1 cellular context compared by ENCODE assay signal in the genomic region with DNA sequence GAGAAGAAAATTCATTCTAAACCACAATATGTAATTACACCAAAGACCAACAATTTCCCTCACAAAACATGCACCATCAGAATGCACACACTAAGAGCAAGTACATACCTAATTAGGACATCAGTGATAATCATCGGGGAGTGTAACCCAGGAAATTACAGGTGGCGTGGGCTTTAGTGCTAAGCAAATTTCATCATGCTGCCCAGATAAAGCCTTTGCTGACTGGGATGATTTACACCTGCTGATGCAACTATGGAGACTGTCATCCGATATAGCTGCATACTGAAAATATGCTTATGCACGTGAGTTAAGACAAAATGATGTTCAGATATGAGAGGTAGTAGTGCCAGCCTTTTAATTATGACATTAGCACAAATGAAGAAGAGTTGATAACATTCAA.
A peak's percentile ranks its signal among the peaks of the same experiment; 100 is the strongest.
TF ChIP-seq lines count a peak whose summit lies in the region.

No MANE protein-coding gene starts in this region.

TF ChIP-seq in K562, 482 proteins besides CTCF, POLR2A, EP300 and RAD21 (continued from another document and continues in another):
- peak; percentile 16; the same call in 1 of the 2 replicates for TF ChIP-seq MGA (IDR thresholded peaks at IDR 0.05)
- peak; percentile 54; the same call in 1 of the 2 replicates for TF ChIP-seq SMARCA4 (IDR thresholded peaks at IDR 0.05)
- no peak; the same call in 1 of the 2 replicates for TF ChIP-seq SMARCE1 (IDR thresholded peaks at IDR 0.05)
- no peak for TF ChIP-seq SP2 (IDR thresholded peaks at IDR 0.05; ENCODE audit: extremely low read depth, low read depth, low read length, poor library complexity, severe bottlenecking)
- peak in 1 of 2 experiments; percentile 94; a peak in 2 of 4 replicates for TF ChIP-seq SRF (CRISPR knock-in tag; IDR thresholded peaks at IDR 0.05)
- TF ChIP-seq, protein P1, sequence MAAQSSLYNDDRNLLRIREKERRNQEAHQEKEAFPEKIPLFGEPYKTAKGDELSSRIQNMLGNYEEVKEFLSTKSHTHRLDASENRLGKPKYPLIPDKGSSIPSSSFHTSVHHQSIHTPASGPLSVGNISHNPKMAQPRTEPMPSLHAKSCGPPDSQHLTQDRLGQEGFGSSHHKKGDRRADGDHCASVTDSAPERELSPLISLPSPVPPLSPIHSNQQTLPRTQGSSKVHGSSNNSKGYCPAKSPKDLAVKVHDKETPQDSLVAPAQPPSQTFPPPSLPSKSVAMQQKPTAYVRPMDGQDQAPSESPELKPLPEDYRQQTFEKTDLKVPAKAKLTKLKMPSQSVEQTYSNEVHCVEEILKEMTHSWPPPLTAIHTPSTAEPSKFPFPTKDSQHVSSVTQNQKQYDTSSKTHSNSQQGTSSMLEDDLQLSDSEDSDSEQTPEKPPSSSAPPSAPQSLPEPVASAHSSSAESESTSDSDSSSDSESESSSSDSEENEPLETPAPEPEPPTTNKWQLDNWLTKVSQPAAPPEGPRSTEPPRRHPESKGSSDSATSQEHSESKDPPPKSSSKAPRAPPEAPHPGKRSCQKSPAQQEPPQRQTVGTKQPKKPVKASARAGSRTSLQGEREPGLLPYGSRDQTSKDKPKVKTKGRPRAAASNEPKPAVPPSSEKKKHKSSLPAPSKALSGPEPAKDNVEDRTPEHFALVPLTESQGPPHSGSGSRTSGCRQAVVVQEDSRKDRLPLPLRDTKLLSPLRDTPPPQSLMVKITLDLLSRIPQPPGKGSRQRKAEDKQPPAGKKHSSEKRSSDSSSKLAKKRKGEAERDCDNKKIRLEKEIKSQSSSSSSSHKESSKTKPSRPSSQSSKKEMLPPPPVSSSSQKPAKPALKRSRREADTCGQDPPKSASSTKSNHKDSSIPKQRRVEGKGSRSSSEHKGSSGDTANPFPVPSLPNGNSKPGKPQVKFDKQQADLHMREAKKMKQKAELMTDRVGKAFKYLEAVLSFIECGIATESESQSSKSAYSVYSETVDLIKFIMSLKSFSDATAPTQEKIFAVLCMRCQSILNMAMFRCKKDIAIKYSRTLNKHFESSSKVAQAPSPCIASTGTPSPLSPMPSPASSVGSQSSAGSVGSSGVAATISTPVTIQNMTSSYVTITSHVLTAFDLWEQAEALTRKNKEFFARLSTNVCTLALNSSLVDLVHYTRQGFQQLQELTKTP (IDR thresholded peaks at IDR 0.05; ENCODE audit: low read depth in 1 of 2, partially characterized antibody in 2 of 2): no peak
- no peak for TF ChIP-seq BDP1 (IDR thresholded peaks at IDR 0.05; ENCODE audit: insufficient read depth, insufficient read length)
- TF ChIP-seq ZNF431 (CRISPR knock-in tag; IDR thresholded peaks at IDR 0.05): no peak
- TF ChIP-seq ZSCAN32 (CRISPR knock-in tag; IDR thresholded peaks at IDR 0.05): no peak
- TF ChIP-seq NFATC3 (IDR thresholded peaks at IDR 0.05): no peak
- TF ChIP-seq POLR2AphosphoS5 (IDR thresholded peaks at IDR 0.05; ENCODE audit: control insufficient read depth, insufficient read depth, low read depth, low read length): no peak
- no peak for TF ChIP-seq POU5F1 (IDR thresholded peaks at IDR 0.05; ENCODE audit: borderline replicate concordance, low read depth, low read length, partially characterized antibody)
- TF ChIP-seq NBN (IDR thresholded peaks at IDR 0.05; ENCODE audit: low read depth): no peak
- no peak for TF ChIP-seq PTBP1 (IDR thresholded peaks at IDR 0.05; ENCODE audit: low read depth, low read length)
- no peak for TF ChIP-seq TAF15 (IDR thresholded peaks at IDR 0.05; ENCODE audit: low read depth, low read length)
- no peak for TF ChIP-seq SRSF1 (IDR thresholded peaks at IDR 0.05; ENCODE audit: low read depth, low read length)
- TF ChIP-seq EHMT2 (IDR thresholded peaks at IDR 0.05): no peak
- TF ChIP-seq FOXJ2 (tag; IDR thresholded peaks at IDR 0.05): no peak
- TF ChIP-seq SLC30A9 (CRISPR knock-in tag; IDR thresholded peaks at IDR 0.05): no peak
- no peak for TF ChIP-seq GATAD2B (IDR thresholded peaks at IDR 0.05; ENCODE audit: borderline replicate concordance)
- no peak for TF ChIP-seq RREB1 (CRISPR knock-in tag; IDR thresholded peaks at IDR 0.05)
- no peak for TF ChIP-seq ZNF134 (CRISPR knock-in tag; conservative IDR thresholded peaks at IDR 0.05)
- peak; percentile 55; the same call in 1 of the 2 replicates for TF ChIP-seq C11orf30 (IDR thresholded peaks at IDR 0.05; ENCODE audit: low read depth)
- TF ChIP-seq CBFA2T3 (IDR thresholded peaks at IDR 0.05): no peak
- peak; percentile 48 to 81; a peak in 2 of 4 replicates for TF ChIP-seq TRIM24 (IDR thresholded peaks at IDR 0.05)
- TF ChIP-seq, protein P2, sequence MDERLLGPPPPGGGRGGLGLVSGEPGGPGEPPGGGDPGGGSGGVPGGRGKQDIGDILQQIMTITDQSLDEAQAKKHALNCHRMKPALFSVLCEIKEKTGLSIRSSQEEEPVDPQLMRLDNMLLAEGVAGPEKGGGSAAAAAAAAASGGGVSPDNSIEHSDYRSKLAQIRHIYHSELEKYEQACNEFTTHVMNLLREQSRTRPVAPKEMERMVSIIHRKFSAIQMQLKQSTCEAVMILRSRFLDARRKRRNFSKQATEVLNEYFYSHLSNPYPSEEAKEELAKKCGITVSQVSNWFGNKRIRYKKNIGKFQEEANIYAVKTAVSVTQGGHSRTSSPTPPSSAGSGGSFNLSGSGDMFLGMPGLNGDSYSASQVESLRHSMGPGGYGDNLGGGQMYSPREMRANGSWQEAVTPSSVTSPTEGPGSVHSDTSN (CRISPR knock-in tag; IDR thresholded peaks at IDR 0.05; ENCODE audit: low read depth): peak; percentile 65
- TF ChIP-seq, protein P2 (tag; conservative IDR thresholded peaks at IDR 0.05; ENCODE audit: low read depth): peak; percentile 89
- TF ChIP-seq ATF4 (CRISPR knock-in tag; IDR thresholded peaks at IDR 0.05): peak; percentile 67
- no peak for TF ChIP-seq TAF1 (IDR thresholded peaks at IDR 0.05; ENCODE audit: control insufficient read depth, extremely low read depth, insufficient read depth, low read length, severe bottlenecking)
